ENCODE assay signal across 8 cellular contexts in the genomic region with DNA sequence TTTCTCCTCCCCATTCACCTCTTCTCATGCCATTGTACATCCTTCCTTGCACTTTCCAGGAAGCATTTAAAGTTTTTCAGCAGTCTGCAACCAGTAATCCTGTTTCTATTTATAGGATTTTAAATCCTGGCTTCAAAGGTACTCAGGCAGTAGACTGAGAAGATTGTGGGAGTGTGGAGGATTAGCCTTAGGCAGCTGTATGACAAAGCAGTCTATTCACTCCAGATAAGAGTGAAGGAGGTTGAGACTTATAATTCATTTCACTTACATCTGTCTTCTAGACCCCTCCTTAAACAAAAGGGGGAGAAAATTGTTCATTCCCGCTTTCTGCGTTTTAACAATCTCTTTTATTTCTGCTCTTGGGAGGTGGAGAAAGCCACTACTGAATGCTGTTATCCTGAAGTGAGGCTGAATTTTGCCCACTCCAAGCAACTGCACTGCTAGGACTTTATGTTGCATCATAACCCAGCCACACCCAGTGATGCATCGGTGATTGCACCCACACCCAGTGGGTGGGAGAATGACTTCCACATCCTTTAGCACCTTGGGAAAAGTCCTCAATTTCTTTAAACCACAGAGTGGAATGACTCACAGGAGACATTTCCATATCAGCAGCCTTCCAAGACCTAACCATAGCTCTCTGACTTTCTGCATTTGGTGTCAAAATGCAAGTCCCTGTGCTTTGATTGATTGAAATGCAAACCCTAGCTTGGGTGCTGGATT.
DNase-seq lines count a peak whose midpoint lies in the region; ATAC-seq and TF ChIP-seq lines count a peak whose summit lies in the region.

No MANE protein-coding gene starts in this region.

- no peak overlapping the region for H3K4me3 Mint-ChIP-seq in stimulated activated memory B cell treated with anti-CD40 and anti-IgM and Interleukin-4, amounts not matched to agents 10 μg/mL and 1 μg/mL and 100 μg/mL, for 72 hours

- H3K36me3 ChIP-seq in HUES64 (ENCODE audit: insufficient read depth, low read length) (no peaks in the 10 kb centered on the region), lung (ENCODE audit: control insufficient read depth in 2 of 2, insufficient read depth in 2 of 2, low read length in 2 of 2) (no peaks in the 10 kb centered on the region)

- H3K27ac ChIP-seq in HUES64 (ENCODE audit: low read depth, low read length): peak overlapping the region; percentile 10
- no peak overlapping the region for H3K27ac ChIP-seq in lung (ENCODE audit: low read depth in 1 of 2, low read length in 1 of 2)

- H3K9ac ChIP-seq in HUES64 (ENCODE audit: low read depth, low read length): no peak overlapping the region

- no peak overlapping the region for H3K27ac Mint-ChIP-seq in stimulated activated memory B cell treated with anti-CD40 and anti-IgM and Interleukin-4, amounts not matched to agents 10 μg/mL and 1 μg/mL and 100 μg/mL, for 72 hours

- H3K4me3 ChIP-seq in HUES64 (ENCODE audit: low read length): no peak overlapping the region
- H3K4me3 ChIP-seq in lung: no peak overlapping the region

- no peaks in the 10 kb centered on the region for H3K4me1 Mint-ChIP-seq in stimulated activated memory B cell treated with anti-CD40 and anti-IgM and Interleukin-4, amounts not matched to agents 10 μg/mL and 1 μg/mL and 100 μg/mL, for 72 hours

- WGBS in HUES64: 60% methylated on average over 3 of the region's 3 CpGs
- 52 to 60% methylated on average over 3 of the region's 3 CpGs for WGBS in lung, 2 donors

- peaks cover 14% of the 10 kb centered on the region; the same call in 1 of the 2 replicates for H3K4me1 ChIP-seq in HUES64 (ENCODE audit: insufficient read depth, low read length)
- peaks cover 0 to 3% of the 10 kb centered on the region in 2 donors for H3K4me1 ChIP-seq in lung (ENCODE audit: control insufficient read depth in 2 of 2, insufficient read depth in 2 of 2, low read length in 2 of 2)

- H3K27me3 Mint-ChIP-seq in stimulated activated memory B cell treated with anti-CD40 and anti-IgM and Interleukin-4, amounts not matched to agents 10 μg/mL and 1 μg/mL and 100 μg/mL, for 72 hours: no peaks in the 10 kb centered on the region

- H3K27me3 ChIP-seq in HUES64 (ENCODE audit: insufficient read depth, low read length): no peaks in the 10 kb centered on the region
- H3K27me3 ChIP-seq in lung (ENCODE audit: control insufficient read depth, insufficient read depth): no peaks in the 10 kb centered on the region

- H3K36me3 Mint-ChIP-seq in stimulated activated memory B cell treated with anti-CD40 and anti-IgM and Interleukin-4, amounts not matched to agents 10 μg/mL and 1 μg/mL and 100 μg/mL, for 72 hours: peaks cover 8% of the 10 kb centered on the region

- ATAC-seq in lung (ENCODE audit: insufficient read depth, low FRiP score) (peak; percentile 92), GM21576 (IDR thresholded peaks at IDR 0.05; ENCODE audit: unreplicated experiment) (no peak), GM21381 (IDR thresholded peaks at IDR 0.05; ENCODE audit: unreplicated experiment) (no peak)
- ATAC-seq in stimulated activated memory B cell treated with anti-CD40 and anti-IgM and Interleukin-4, amounts not matched to agents 10 μg/mL and 1 μg/mL and 100 μg/mL, for 72 hours: no peak

- no peaks in the 10 kb centered on the region for H3K9me3 ChIP-seq in HUES64 (ENCODE audit: insufficient read depth, low read depth, low read length)
- no peaks in the 10 kb centered on the region for H3K9me3 ChIP-seq in lung (ENCODE audit: control insufficient read depth in 2 of 2, insufficient read depth in 1 of 2, low read length in 1 of 2)

- DNase-seq in AG20443 (ENCODE audit: low spot score) (peak; percentile 69), amniotic epithelial cell (ENCODE audit: low read depth) (peak; percentile 98), lung (ENCODE audit: low spot score) (peak; percentile 55), iPS-NIHi11 (ENCODE audit: low spot score) (no peak)

- TF ChIP-seq CTCF in lung (IDR thresholded peaks at IDR 0.05; ENCODE audit: control extremely low read depth, extremely low read depth): no peak

- H3K9me3 Mint-ChIP-seq in stimulated activated memory B cell treated with anti-CD40 and anti-IgM and Interleukin-4, amounts not matched to agents 10 μg/mL and 1 μg/mL and 100 μg/mL, for 72 hours: peaks cover 5% of the 10 kb centered on the region
